1 cellular context compared by ENCODE assay signal in the genomic region with DNA sequence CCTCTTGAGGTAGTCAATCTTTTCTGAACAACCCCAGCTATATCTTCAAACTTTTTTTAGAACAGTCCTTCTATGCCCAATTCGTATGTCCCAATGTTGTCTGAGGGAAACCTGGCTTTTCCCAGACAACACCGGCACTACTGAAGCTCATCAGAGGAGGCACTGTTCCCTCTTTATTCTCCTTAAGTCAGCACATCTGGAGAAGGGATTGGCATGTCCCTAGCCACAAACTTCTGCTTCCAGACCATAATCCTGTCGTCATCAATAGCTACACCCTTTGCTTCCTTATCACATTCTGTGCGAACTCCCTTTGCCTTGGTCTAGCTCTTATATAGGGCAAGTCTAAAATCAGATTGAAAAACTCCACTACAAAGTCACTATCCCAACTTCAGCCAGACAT.
TF ChIP-seq lines count a peak whose summit lies in the region.

No MANE protein-coding gene starts in this region.

TF ChIP-seq in liver, 16 proteins besides CTCF, POLR2A, EP300 and RAD21 (continued from another document):
- TF ChIP-seq, protein P1, sequence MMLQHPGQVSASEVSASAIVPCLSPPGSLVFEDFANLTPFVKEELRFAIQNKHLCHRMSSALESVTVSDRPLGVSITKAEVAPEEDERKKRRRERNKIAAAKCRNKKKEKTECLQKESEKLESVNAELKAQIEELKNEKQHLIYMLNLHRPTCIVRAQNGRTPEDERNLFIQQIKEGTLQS (IDR thresholded peaks at IDR 0.05), result no peak
- TF ChIP-seq FOXA2 (IDR thresholded peaks at IDR 0.05), result no peak
- no peak for TF ChIP-seq YY1 (IDR thresholded peaks at IDR 0.05)
- no peak for TF ChIP-seq TAF1 (conservative IDR thresholded peaks at IDR 0.05)
- TF ChIP-seq HNF4G (IDR thresholded peaks at IDR 0.05), result no peak
- TF ChIP-seq GABPA (IDR thresholded peaks at IDR 0.05 in 1 of 2, conservative IDR thresholded peaks at IDR 0.05 in 1 of 2), result no peak
- TF ChIP-seq ZBTB33 (IDR thresholded peaks at IDR 0.05), result no peak
- TF ChIP-seq NR2F2 (IDR thresholded peaks at IDR 0.05), result no peak
- TF ChIP-seq HNF4A (conservative IDR thresholded peaks at IDR 0.05), result no peak
